In genomic region chr9:86141843-86142242, GRCh38 we compare ENCODE assay signal across 1 cellular context.
TF ChIP-seq lines count a peak whose summit lies in the region.

No MANE protein-coding gene starts in this region.

TF ChIP-seq in HEK293, 187 proteins besides CTCF, POLR2A, EP300 and RAD21 (continued from another document and continues in another):
- no peak for TF ChIP-seq PRDM2 (tag by site-specific recombination; IDR thresholded peaks at IDR 0.05; ENCODE audit: borderline replicate concordance)
- TF ChIP-seq ZSCAN4 (tag by site-specific recombination; IDR thresholded peaks at IDR 0.05): no peak
- no peak for TF ChIP-seq ZNF837 (tag by site-specific recombination; IDR thresholded peaks at IDR 0.05)
- no peak for TF ChIP-seq ZNF280C (tag by site-specific recombination; IDR thresholded peaks at IDR 0.05)
- TF ChIP-seq ATF2 (tag by site-specific recombination; IDR thresholded peaks at IDR 0.05; ENCODE audit: low read depth): peak; percentile 62
- TF ChIP-seq ZBTB26 (tag by site-specific recombination; optimal IDR thresholded peaks at IDR 0.05): no peak
- TF ChIP-seq ZNF391 (tag by site-specific recombination; IDR thresholded peaks at IDR 0.05; ENCODE audit: borderline replicate concordance, low read depth): peak; percentile 86; the same call in 1 of the 2 replicates
- TF ChIP-seq ZNF350 (tag by site-specific recombination; IDR thresholded peaks at IDR 0.05): no peak
- no peak for TF ChIP-seq REPIN1 (tag by site-specific recombination; IDR thresholded peaks at IDR 0.05; ENCODE audit: low read depth)
- TF ChIP-seq ZNF138 (tag by site-specific recombination; IDR thresholded peaks at IDR 0.05; ENCODE audit: borderline replicate concordance): 0 out of 2 replicates have a peak, but pooled peaks have one; percentile 20
- TF ChIP-seq ZNF292 (tag by site-specific recombination; IDR thresholded peaks at IDR 0.05; ENCODE audit: borderline replicate concordance, low read depth): no peak
- 0 out of 2 replicates have a peak, but pooled peaks have one; percentile 35 for TF ChIP-seq ZNF501 (tag by site-specific recombination; IDR thresholded peaks at IDR 0.05)
- no peak for TF ChIP-seq MYNN (tag by site-specific recombination; IDR thresholded peaks at IDR 0.05; ENCODE audit: borderline replicate concordance)
- no peak for TF ChIP-seq KLF17 (tag by site-specific recombination; IDR thresholded peaks at IDR 0.05)
- 0 out of 2 replicates have a peak, but pooled peaks have one; percentile 55 for TF ChIP-seq ZNF19 (tag by site-specific recombination; IDR thresholded peaks at IDR 0.05; ENCODE audit: low read depth)
- TF ChIP-seq ZNF658 (tag by site-specific recombination; IDR thresholded peaks at IDR 0.05): no peak
- TF ChIP-seq ZNF23 (tag by site-specific recombination; IDR thresholded peaks at IDR 0.05; ENCODE audit: borderline replicate concordance): no peak
- TF ChIP-seq ZNF157 (tag by site-specific recombination; IDR thresholded peaks at IDR 0.05): no peak
- no peak for TF ChIP-seq ZNF354C (tag by site-specific recombination; IDR thresholded peaks at IDR 0.05; ENCODE audit: borderline replicate concordance, low read depth)
- TF ChIP-seq ZNF280D (tag by site-specific recombination; IDR thresholded peaks at IDR 0.05): no peak
- TF ChIP-seq ZBTB20 (tag by site-specific recombination; IDR thresholded peaks at IDR 0.05): no peak
- no peak for TF ChIP-seq ZNF792 (tag by site-specific recombination; IDR thresholded peaks at IDR 0.05)
- TF ChIP-seq ZNF302 (tag by site-specific recombination; IDR thresholded peaks at IDR 0.05; ENCODE audit: low read depth): no peak
- peak; percentile 95 for TF ChIP-seq HOXD13 (CRISPR knock-in tag; IDR thresholded peaks at IDR 0.05; ENCODE audit: borderline replicate concordance)
- peak; percentile 94 for TF ChIP-seq TCF7L2 (IDR thresholded peaks at IDR 0.05; ENCODE audit: borderline replicate concordance, low read depth, low read length)
- TF ChIP-seq ZNF701 (tag by site-specific recombination; IDR thresholded peaks at IDR 0.05): no peak
- peak; percentile 47; the same call in 1 of the 2 replicates for TF ChIP-seq ZNF692 (tag by site-specific recombination; IDR thresholded peaks at IDR 0.05)
- 0 out of 2 replicates have a peak, but pooled peaks have one; percentile 35 for TF ChIP-seq ZNF629 (tag by site-specific recombination; IDR thresholded peaks at IDR 0.05)
- no peak for TF ChIP-seq ZNF266 (tag by site-specific recombination; IDR thresholded peaks at IDR 0.05; ENCODE audit: low read depth)
- TF ChIP-seq ZFHX2 (tag by site-specific recombination; conservative IDR thresholded peaks at IDR 0.05): no peak
- no peak for TF ChIP-seq HIC1 (tag by site-specific recombination; IDR thresholded peaks at IDR 0.05)
- TF ChIP-seq SCRT1 (tag by site-specific recombination; IDR thresholded peaks at IDR 0.05; ENCODE audit: borderline replicate concordance): peak; percentile 77; the same call in 1 of the 2 replicates
- no peak for TF ChIP-seq ZNF433 (tag by site-specific recombination; IDR thresholded peaks at IDR 0.05; ENCODE audit: low read depth)
- TF ChIP-seq ZNF530 (tag by site-specific recombination; IDR thresholded peaks at IDR 0.05; ENCODE audit: low read depth): no peak
- no peak for TF ChIP-seq ZNF747 (tag by site-specific recombination; IDR thresholded peaks at IDR 0.05)
- TF ChIP-seq ZFP69B (tag by site-specific recombination; IDR thresholded peaks at IDR 0.05): no peak
- TF ChIP-seq ZNF324 (tag by site-specific recombination; IDR thresholded peaks at IDR 0.05): 0 out of 2 replicates have a peak, but pooled peaks have one; percentile 49
